In the genomic region with DNA sequence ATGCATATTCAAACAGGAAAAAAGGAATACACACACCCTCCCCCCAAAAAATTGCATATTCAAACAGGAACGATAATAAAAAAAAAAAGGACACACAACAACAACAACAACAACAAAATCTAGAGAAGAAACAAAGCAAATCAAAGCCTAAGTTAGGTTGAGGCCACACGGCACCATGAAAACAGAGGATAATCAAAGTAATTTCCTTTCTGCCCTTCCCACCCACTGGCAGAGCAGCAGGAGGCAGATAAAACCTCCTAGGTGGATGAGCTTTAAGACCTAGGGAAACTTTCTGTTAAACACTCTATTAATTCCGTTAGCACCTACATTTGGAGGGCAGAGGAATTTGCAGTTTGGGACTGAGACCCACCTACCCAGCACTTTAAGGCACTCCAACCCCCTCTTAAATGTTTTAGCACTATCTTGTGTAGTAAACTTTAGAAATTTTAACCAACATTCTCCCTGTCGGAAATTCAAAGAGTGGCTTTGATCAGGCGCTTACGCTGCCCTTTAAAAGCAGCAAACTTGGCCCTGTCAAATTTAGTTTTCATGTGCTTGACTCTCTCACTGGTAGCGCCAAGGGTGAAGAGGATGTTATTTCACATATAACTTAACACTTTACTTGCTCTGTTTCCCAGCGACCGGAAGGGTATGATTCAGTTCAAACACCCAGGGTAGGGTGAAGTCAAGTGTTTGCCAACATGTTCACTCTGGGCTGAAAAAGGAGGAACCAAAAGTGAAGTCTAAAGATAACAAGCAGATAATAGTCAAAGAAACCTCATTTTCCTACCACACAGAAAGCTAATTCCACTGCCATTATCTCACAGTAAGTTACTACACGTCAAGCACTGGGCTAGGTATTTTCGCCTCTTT, we compare ENCODE assay signal across 9 cellular contexts. TPM values are rescaled to one million over a fixed set of nuclear protein-coding genes. Genes with fewer than 3 reads are reported as not detected.
DNase-seq lines count a peak whose midpoint lies in the region; ATAC-seq and TF ChIP-seq lines count a peak whose summit lies in the region.
"Had no signal": no experiment of that assay in that cellular context is flagged by ENCODE, and none has a peak within 500 bp of the region (broad histone marks: within the 10 kb centered on the region; RNA-seq: fewer than 3 reads in every experiment).

No MANE protein-coding gene starts in this region.

- H4K20me1 ChIP-seq in smooth muscle cell (ENCODE audit: low read depth): peaks cover 83% of the 10 kb centered on the region

- H3K27ac ChIP-seq in smooth muscle cell (ENCODE audit: low read depth): peak overlapping the region; percentile 83
- H3K27ac ChIP-seq: KMS-11 had no signal

- H3K4me1 ChIP-seq in smooth muscle cell (ENCODE audit: low read depth): peaks cover 58% of the 10 kb centered on the region

- H3K4me1 Mint-ChIP-seq in T-cell: peaks cover 19 to 23% (median 22%) of the 10 kb centered on the region in 3 donors

- peak overlapping the region; percentile 26 for H3K9ac ChIP-seq in smooth muscle cell (ENCODE audit: low read depth)
- H3K9ac ChIP-seq: KMS-11 had no signal

- peaks cover 39% of the 10 kb centered on the region for H3K79me2 ChIP-seq in smooth muscle cell (ENCODE audit: low read depth)

- POLR2A ChIA-PET in T-cell (lab: Charles Lee): interaction anchor here in 1 of 2 donors (1.1 kb wide), 1 partner anchor 9 kb away, joined by 8 read pairs; the partner anchor contains the start of gene ENC1

- peaks cover 5% of the 10 kb centered on the region for H3K36me3 Mint-ChIP-seq in T-cell

- no peaks in the 10 kb centered on the region for H3K9me3 Mint-ChIP-seq in T-cell

- H3F3A ChIP-seq in smooth muscle cell (ENCODE audit: low read depth): peaks cover 67% of the 10 kb centered on the region

- H3K4me2 ChIP-seq in smooth muscle cell: peak overlapping the region; percentile 36
- H3K4me2 ChIP-seq: KMS-11 had no signal

- TF ChIP-seq CTCF in foreskin fibroblast (IDR thresholded peaks at IDR 0.05; ENCODE audit: low read depth, low read length) (no peak), smooth muscle cell (IDR thresholded peaks at IDR 0.05; ENCODE audit: borderline replicate concordance, insufficient read depth, poor library complexity, severe bottlenecking) (no peak)

- DNase-seq in DMS53 (lab: John Stamatoyannopoulos, UW) (peak; percentile 92), T-cell (peak in 27 of 34 experiments; percentile 7 to 70 (median 35)), foreskin fibroblast (peak; percentile 39 to 57), smooth muscle cell (lab: John Stamatoyannopoulos, UW; ENCODE audit: unreplicated experiment) (no peak), NCI-H446 treated with DMSO at 0.1 percent for 48 hours (lab: John Stamatoyannopoulos, UW) (no peak), NCI-H187 (lab: John Stamatoyannopoulos, UW) (no peak)

- CTCF ChIA-PET in T-cell (lab: Charles Lee): interaction anchor here in 1 of 2 donors (0.7 to 1.8 kb wide), 4 partner anchors 9 to 43 kb away, joined by 3 to 9 read pairs (median 4); partner anchors contain the start of gene ENC1

- no peak overlapping the region for H2AFZ ChIP-seq in smooth muscle cell (ENCODE audit: low read depth)

- peak; percentile 95 for ATAC-seq in GM19438 (IDR thresholded peaks at IDR 0.05; ENCODE audit: low read depth, unreplicated experiment)
- peak; percentile 92 for ATAC-seq in HG03378 (IDR thresholded peaks at IDR 0.05; ENCODE audit: unreplicated experiment)
- peak; percentile 79 to 90 (median 84) for ATAC-seq in T-cell (replicated peaks in 1 of 4)

- no peaks in the 10 kb centered on the region for H3K27me3 ChIP-seq in smooth muscle cell (ENCODE audit: low read depth)

- H3K36me3 ChIP-seq in smooth muscle cell (ENCODE audit: low read depth): no peaks in the 10 kb centered on the region

- H3K9me3 ChIP-seq in smooth muscle cell (replicated peaks; ENCODE audit: low read depth): no peaks in the 10 kb centered on the region

- peaks cover 5 to 11% of the 10 kb centered on the region in 2 donors for H3K27me3 Mint-ChIP-seq in T-cell

- 51% methylated on average over 11 of the region's 11 CpGs for WGBS in smooth muscle cell (ENCODE audit: low lambda C conversion rate)

- peak overlapping the region in 2 of 3 donors; percentile 14 to 50 for H3K4me3 Mint-ChIP-seq in T-cell

- no peak overlapping the region for H3K4me3 ChIP-seq in foreskin fibroblast (ENCODE audit: low read depth in 1 of 2, low read length in 2 of 2)
- no peak overlapping the region for H3K4me3 ChIP-seq in smooth muscle cell

- H3K27ac Mint-ChIP-seq in T-cell: peak overlapping the region; percentile 79 to 88

RNA-seq across cellular contexts. Expression of gene ENC1, which starts 9.2 kb away (rescaled TPM):
- 10 to 100 TPM in 2 of 5 donors, 1 to 10 TPM in 2, under 1 TPM in 1; 0.70 to 21.0 (median 2.7) TPM for total RNA-seq in T-cell
- 110 and 117 TPM in 2 replicates for total RNA-seq in smooth muscle cell
- 17.4 and 73.4 TPM in 2 replicates for polyA plus RNA-seq in smooth muscle cell

RNA-seq across cellular contexts. Expression of gene HEXB, which starts 53.7 kb away (rescaled TPM):
- total RNA-seq in T-cell (10 to 100 TPM; 32.5 to 52.0 (median 44.0) TPM), smooth muscle cell (109 and 111 TPM in 2 replicates)
- 102 and 108 TPM in 2 replicates for polyA plus RNA-seq in smooth muscle cell

Comparison
In these comparisons a context has a peak if more than half of its experiments do, and no peak if none do; other contexts are left out.
1. DNase-seq: peak in DMS53 (single experiment), T-cell (27 of 34) and foreskin fibroblast (2 of 2); none in smooth muscle cell (single experiment), NCI-H446 treated with DMSO at 0.1 percent for 48 hours (single experiment) and NCI-H187 (0 of 2).
2. Peak in every context shown above with its lines, with median percentiles within 50 percentile points of each other: ATAC-seq.